16 cellular contexts compared by ENCODE assay signal in genomic region chr4:22522206-22522605, GRCh38. TPM values are rescaled to one million over a fixed set of nuclear protein-coding genes. Genes with fewer than 3 reads are reported as not detected.
DNase-seq lines count a peak whose midpoint lies in the region; ATAC-seq and TF ChIP-seq lines count a peak whose summit lies in the region.
"Had no signal": no experiment of that assay in that cellular context is flagged by ENCODE, and none has a peak within 500 bp of the region (broad histone marks: within the 10 kb centered on the region; RNA-seq: fewer than 3 reads in every experiment).

No MANE protein-coding gene starts in this region.

- H3K4me1 Mint-ChIP-seq in type B pancreatic cell (ENCODE audit: unreplicated experiment) = no peaks in the 10 kb centered on the region
- H3K4me1 Mint-ChIP-seq: CD4-positive, alpha-beta memory T cell had no signal

- H3K27ac Mint-ChIP-seq in type B pancreatic cell = peak overlapping the region; percentile 44
- H3K27ac Mint-ChIP-seq: CD4-positive, alpha-beta memory T cell; HFFc6 had no signal

- H3K27me3 ChIP-seq in foreskin keratinocyte = no peaks in the 10 kb centered on the region
- H3K27me3 ChIP-seq: BE2C had no signal

- no peaks in the 10 kb centered on the region for H3K9me3 Mint-ChIP-seq in type B pancreatic cell
- H3K9me3 Mint-ChIP-seq: HFFc6 had no signal

- no peaks in the 10 kb centered on the region for H3K27me3 Mint-ChIP-seq in type B pancreatic cell

- no peak overlapping the region for H3K4me3 ChIP-seq in choroid plexus epithelial cell (ENCODE audit: low read depth, low read length)
- H3K4me3 ChIP-seq: A549 had no signal

- DNase-seq in amniotic epithelial cell (ENCODE audit: low read depth) (peak; percentile 69), choroid plexus epithelial cell (ENCODE audit: low read depth) (peak; percentile 64), foreskin keratinocyte (no peak), type B pancreatic cell (ENCODE audit: extremely low spot score, unreplicated experiment) (no peak), omental fat pad (ENCODE audit: low spot score) (no peak)
- DNase-seq in activated CD4-positive, alpha-beta T cell treated with anti-CD3 and anti-CD28 coated beads, Interleukin-2, amount 50 U/mL, for 1 hour = no peak
- DNase-seq: BE2C; CD4-positive, alpha-beta memory T cell; DMS153; DMS79 treated with DMSO at 0.1 percent for 48 hours; GDM1; HCEC 1CT; HFFc6 had no signal

- H3K4me3 Mint-ChIP-seq in type B pancreatic cell = no peak overlapping the region
- H3K4me3 Mint-ChIP-seq: CD4-positive, alpha-beta memory T cell; HFFc6 had no signal

- ATAC-seq in foreskin keratinocyte = peak; percentile 35
- no peak for ATAC-seq in omental fat pad (ENCODE audit: low FRiP score)
- no peak for ATAC-seq in GM18907 (IDR thresholded peaks at IDR 0.05; ENCODE audit: unreplicated experiment)
- ATAC-seq: A549 had no signal

- no peak overlapping the region for H3K27ac ChIP-seq in foreskin keratinocyte
- H3K27ac ChIP-seq: A549, C4-2B had no signal

- H3K36me3 Mint-ChIP-seq in type B pancreatic cell = no peaks in the 10 kb centered on the region
- H3K36me3 Mint-ChIP-seq: CD4-positive, alpha-beta memory T cell had no signal

- peaks cover 8% of the 10 kb centered on the region for H3K4me1 ChIP-seq in foreskin keratinocyte
- H3K4me1 ChIP-seq: A549, BE2C had no signal

- no peak for TF ChIP-seq CTCF in choroid plexus epithelial cell (conservative IDR thresholded peaks at IDR 0.05; ENCODE audit: low read depth, low read length)
- no peak for TF ChIP-seq CTCF in foreskin keratinocyte (conservative IDR thresholded peaks at IDR 0.05)
- no peak for TF ChIP-seq CTCF in type B pancreatic cell (conservative IDR thresholded peaks at IDR 0.05)
- no peak for TF ChIP-seq CTCF in omental fat pad (IDR thresholded peaks at IDR 0.05)

RNA-seq across cellular contexts. Expression of gene ADGRA3, which starts 6.3 kb away (rescaled TPM):
- total RNA-seq in foreskin keratinocyte (47.6 and 47.7 TPM in 2 replicates), type B pancreatic cell (ENCODE audit: low replicate concordance) (27.9 and 61.0 TPM in 2 replicates), omental fat pad (10 to 100 TPM; 13.7 to 48.3 (median 28.9) TPM)
- polyA plus RNA-seq in foreskin keratinocyte = 13.5 and 17.0 TPM in 2 replicates

Comparison
In these comparisons a context has a peak if more than half of its experiments do, and no peak if none do; other contexts are left out.
1. DNase-seq: peak in amniotic epithelial cell (single experiment) and choroid plexus epithelial cell (single experiment); none in foreskin keratinocyte (0 of 2), type B pancreatic cell (single experiment), activated CD4-positive, alpha-beta T cell treated with anti-CD3 and anti-CD28 coated beads, Interleukin-2, amount 50 U/mL, for 1 hour (single experiment) and omental fat pad (single experiment).